7 cellular contexts compared by ENCODE assay signal in the genomic region with DNA sequence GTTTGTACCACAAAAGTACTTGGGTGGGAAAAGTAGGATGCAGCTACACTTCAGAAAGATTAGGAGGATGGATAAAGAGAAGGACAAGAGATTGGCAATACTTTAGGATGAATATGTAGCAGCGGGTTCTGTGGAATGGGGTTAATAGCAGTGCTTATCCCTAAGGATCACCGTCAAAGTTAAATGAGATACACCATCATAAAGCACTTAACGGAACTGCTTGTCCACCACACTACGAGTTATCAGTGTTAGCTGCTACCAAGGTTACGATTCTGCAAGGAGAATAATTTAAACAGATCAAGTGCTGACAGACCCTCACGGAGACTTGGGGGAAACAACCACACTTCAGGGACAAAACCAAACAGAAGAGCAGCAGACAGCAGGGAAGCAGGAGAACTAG. TPM values are rescaled to one million over a fixed set of nuclear protein-coding genes. Genes with fewer than 3 reads are reported as not detected.
DNase-seq lines count a peak whose midpoint lies in the region; ATAC-seq, FAIRE-seq and TF ChIP-seq lines count a peak whose summit lies in the region.

No MANE protein-coding gene starts in this region.

- H3K27me3 ChIP-seq in right cardiac atrium (ENCODE audit: control insufficient read depth, insufficient read depth) (no peaks in the 10 kb centered on the region), spleen (replicated peaks in 1 of 7) (no peaks in the 10 kb centered on the region)

- TF ChIP-seq POLR2A in spleen (IDR thresholded peaks at IDR 0.05): no peak

- FAIRE-seq in RCC 7860 (lab: Jason Lieb, UNC): no peak

- H3K27ac ChIP-seq in HEK293 (ENCODE audit: extremely low read depth, low read depth, low read length): no peak overlapping the region
- peak overlapping the region; percentile 55 for H3K27ac ChIP-seq in VCaP
- peak overlapping the region; percentile 90 for H3K27ac ChIP-seq in right cardiac atrium (ENCODE audit: low read length)
- peak overlapping the region; percentile 69 to 87 (median 81) for H3K27ac ChIP-seq in spleen

- 8% methylated on average over 6 of the region's 6 CpGs for WGBS in right cardiac atrium
- 10 to 19% (median 17%) methylated on average over 6 of the region's 6 CpGs for WGBS in spleen, 5 donors

- H3K4me3 ChIP-seq in HEK293 (ENCODE audit: low read depth, low read length) (peak overlapping the region; percentile 95), right cardiac atrium (ENCODE audit: low read length) (peak overlapping the region; percentile 96), spleen (peak overlapping the region; percentile 75 to 96 (median 88))

- CTCF ChIA-PET in HEK293 (lab: Yijun Ruan, JAX): no interaction called here

- peaks cover 0 to under 1% of the 10 kb centered on the region in 2 experiments; a peak in 1 of 3 replicates for H3K36me3 ChIP-seq in HEK293 (ENCODE audit: control insufficient read depth in 2 of 2, insufficient read depth in 1 of 2, low read length in 2 of 2)
- H3K36me3 ChIP-seq in spleen: peaks cover 0 to 8% (median 3%) of the 10 kb centered on the region in 6 donors

- no peak for TF ChIP-seq CTCF in HEK293 (tag by site-specific recombination; IDR thresholded peaks at IDR 0.05)
- TF ChIP-seq CTCF in VCaP (conservative IDR thresholded peaks at IDR 0.05): no peak
- no peak for TF ChIP-seq CTCF in spleen (IDR thresholded peaks at IDR 0.05 in 8 of 11, conservative IDR thresholded peaks at IDR 0.05 in 3 of 11)

- ATAC-seq in right cardiac atrium (no peak), HG02852 (IDR thresholded peaks at IDR 0.05; ENCODE audit: unreplicated experiment) (no peak)

- in situ Hi-C loops in ACHN (cut with HindIII; ENCODE audit: low pct_ligation_motif_present, low pct_unique_long_range_greater_than_20kb, low sequenced_read_pairs): no loop called here

- POLR2A ChIA-PET in HEK293 (lab: Yijun Ruan, JAX): no interaction called here

- DNase-seq in right cardiac atrium (no peak), spleen (no peak), RCC 7860 (ENCODE audit: low spot score) (no peak), ACHN (no peak)

- H3K9me3 ChIP-seq in HEK293 (ENCODE audit: control insufficient read depth, insufficient read depth, low read depth, low read length) (no peaks in the 10 kb centered on the region), right cardiac atrium (ENCODE audit: control insufficient read depth, low read length) (no peaks in the 10 kb centered on the region), spleen (no peaks in the 10 kb centered on the region)

- H3K4me1 ChIP-seq in HEK293 (ENCODE audit: control insufficient read depth, insufficient read depth, low read length) (no peaks in the 10 kb centered on the region), right cardiac atrium (ENCODE audit: control insufficient read depth, insufficient read depth, low read length) (no peaks in the 10 kb centered on the region), spleen (peaks cover 7 to 60% (median 42%) of the 10 kb centered on the region in 6 donors)

- intact Hi-C loops in right cardiac atrium (cut with DNase I): loop anchor here in 2 of 4 donors (10.0 kb wide), 2 partner anchors 228 to 238 kb away; no protein-coding TSS in a partner anchor
- intact Hi-C loops in spleen (cut with DNase I; ENCODE audit: low total_unique reads): no loop called here

TF ChIP-seq in HEK293, 187 proteins besides CTCF, POLR2A, EP300 and RAD21:
- TF ChIP-seq ZNF24 (tag by site-specific recombination; IDR thresholded peaks at IDR 0.05): no peak
- no peak for TF ChIP-seq BCL11A (tag by site-specific recombination; IDR thresholded peaks at IDR 0.05; ENCODE audit: low read depth)
- no peak for TF ChIP-seq ZNF660 (tag by site-specific recombination; IDR thresholded peaks at IDR 0.05)
- TF ChIP-seq KLF7 (tag by site-specific recombination; IDR thresholded peaks at IDR 0.05; ENCODE audit: borderline replicate concordance): no peak
- 0 out of 2 replicates have a peak, but pooled peaks have one; percentile 8 for TF ChIP-seq ZNF600 (tag by site-specific recombination; IDR thresholded peaks at IDR 0.05)
- TF ChIP-seq, protein P1, sequence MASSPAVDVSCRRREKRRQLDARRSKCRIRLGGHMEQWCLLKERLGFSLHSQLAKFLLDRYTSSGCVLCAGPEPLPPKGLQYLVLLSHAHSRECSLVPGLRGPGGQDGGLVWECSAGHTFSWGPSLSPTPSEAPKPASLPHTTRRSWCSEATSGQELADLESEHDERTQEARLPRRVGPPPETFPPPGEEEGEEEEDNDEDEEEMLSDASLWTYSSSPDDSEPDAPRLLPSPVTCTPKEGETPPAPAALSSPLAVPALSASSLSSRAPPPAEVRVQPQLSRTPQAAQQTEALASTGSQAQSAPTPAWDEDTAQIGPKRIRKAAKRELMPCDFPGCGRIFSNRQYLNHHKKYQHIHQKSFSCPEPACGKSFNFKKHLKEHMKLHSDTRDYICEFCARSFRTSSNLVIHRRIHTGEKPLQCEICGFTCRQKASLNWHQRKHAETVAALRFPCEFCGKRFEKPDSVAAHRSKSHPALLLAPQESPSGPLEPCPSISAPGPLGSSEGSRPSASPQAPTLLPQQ (tag by site-specific recombination; IDR thresholded peaks at IDR 0.05): no peak
- no peak for TF ChIP-seq ZNF768 (tag by site-specific recombination; IDR thresholded peaks at IDR 0.05)
- peak; percentile 100 for TF ChIP-seq ZNF664 (tag by site-specific recombination; IDR thresholded peaks at IDR 0.05)

RNA-seq across cellular contexts. Expression of a gene that starts 1.0 kb away (rescaled TPM):
- total RNA-seq in right cardiac atrium (10 to 100 TPM; 21.0 to 27.1 (median 22.8) TPM), spleen (10 to 100 TPM; 14.6 to 28.6 (median 18.8) TPM)
- polyA plus RNA-seq in right cardiac atrium (10.7 TPM), spleen (1 to 10 TPM; 6.7 to 8.8 (median 8.5) TPM)

RNA-seq across cellular contexts. Expression of a gene that starts 40.6 kb away (rescaled TPM):
- total RNA-seq in right cardiac atrium (10 to 100 TPM; 34.8 to 50.7 (median 38.4) TPM), spleen (1 to 10 TPM; 1.0 to 4.6 (median 1.1) TPM)
- polyA plus RNA-seq in right cardiac atrium (12.5 TPM), spleen (under 1 TPM; 0.26 to 0.35 (median 0.32) TPM)

Comparison
In these comparisons a context has a peak if more than half of its experiments do, and no peak if none do; other contexts are left out.
1. RNA of a gene that starts 40.6 kb away (total RNA-seq): 34.8 to 50.7 TPM in right cardiac atrium; 1.0 to 4.6 TPM in spleen; every median in the first group is over 4 times any median in the second.
2. Peak in every context shown above with its lines, with median percentiles within 50 percentile points of each other: H3K4me3 ChIP-seq.